In genomic region chr12:120181991-120182631, GRCh38 we compare ENCODE assay signal across 10 cellular contexts. TPM values are rescaled to one million over a fixed set of nuclear protein-coding genes. Genes with fewer than 3 reads are reported as not detected.
A peak's percentile ranks its signal among the peaks of the same experiment; 100 is the strongest.
DNase-seq lines count a peak whose midpoint lies in the region; ATAC-seq, FAIRE-seq and TF ChIP-seq lines count a peak whose summit lies in the region.
"Had no signal": no experiment of that assay in that cellular context is flagged by ENCODE, and none has a peak within 500 bp of the region (broad histone marks: within the 10 kb centered on the region; RNA-seq: fewer than 3 reads in every experiment).

No MANE protein-coding gene starts in this region.

- TF ChIP-seq CTCF in Caco-2 (IDR thresholded peaks at IDR 0.05; ENCODE audit: insufficient read depth in 1 of 2, low read depth in 1 of 2, low read length in 1 of 2, severe bottlenecking in 1 of 2, unreplicated experiment in 1 of 2) (no peak), GM12878 (IDR thresholded peaks at IDR 0.05 in 2 of 3, conservative IDR thresholded peaks at IDR 0.05 in 1 of 3; ENCODE audit: control insufficient read depth in 2 of 3, extremely low read depth in 1 of 3, insufficient read depth in 1 of 3, low read depth in 3 of 3, low read length in 3 of 3) (0 out of 6 replicates have a peak, but pooled peaks of 1 of the 3 experiments have one; percentile 3), HepG2 (CRISPR knock-in tag; IDR thresholded peaks at IDR 0.05) (no peak)

- WGBS in GM12878 (ENCODE audit: insufficient coverage, insufficient replicate concordance, low lambda C conversion rate, missing lambda C conversion rate), result 96% methylated on average over 8 of the region's 8 CpGs
- WGBS in HepG2 (ENCODE audit: low lambda C conversion rate), result 70% methylated on average over 5 of the region's 8 CpGs

- intact Hi-C loops in Caco-2 (cut with micrococcal nuclease; ENCODE audit: unreplicated experiment) (no loop called here), GM12878 (cut with micrococcal nuclease; ENCODE audit: unreplicated experiment) (no loop called here), HepG2 (cut with micrococcal nuclease; ENCODE audit: unreplicated experiment) (loop anchor here (10.0 kb wide), 1 partner anchor 57 kb away; no protein-coding TSS in a partner anchor)

- H3K27me3 Mint-ChIP-seq in Caco-2 (ENCODE audit: insufficient read depth, unreplicated experiment), result no peaks in the 10 kb centered on the region
- H3K27me3 Mint-ChIP-seq: CD4-positive, alpha-beta T cell had no signal

- CTCF ChIA-PET in Caco-2 (lab: Charles Lee), result interaction anchor here (0.6 to 1.7 kb wide), 5 partner anchors 9 to 1710 kb away, joined by 3 to 14 read pairs (median 4); partner anchors contain the start of gene RPLP0
- CTCF ChIA-PET in GM12878 (lab: Yijun Ruan, JAX), result interaction anchor here (0.6 to 1.2 kb wide), 2 partner anchors 15 to 173 kb away, joined by 3 to 5 read pairs; no protein-coding TSS in a partner anchor
- CTCF ChIA-PET in HepG2 (lab: Yijun Ruan, JAX; ENCODE audit: low intra/inter-chr PET ratio, low total read pairs), result no interaction called here

- H3K9ac ChIP-seq in GM12878 (ENCODE audit: control insufficient read depth, insufficient read depth, low read length) (no peak overlapping the region), HepG2 (ENCODE audit: insufficient read depth, low read depth, low read length) (no peak overlapping the region)

- H3K27me3 ChIP-seq in Caco-2 (replicated peaks; ENCODE audit: control insufficient read depth, insufficient read depth, low read length) (no peaks in the 10 kb centered on the region), GM12878 (replicated peaks in 1 of 2; ENCODE audit: control insufficient read depth in 2 of 2, insufficient read depth in 2 of 2, low read length in 1 of 2) (no peaks in the 10 kb centered on the region), HepG2 (ENCODE audit: control insufficient read depth in 1 of 2, insufficient read depth in 2 of 2, low read length in 2 of 2) (no peaks in the 10 kb centered on the region)

- TF ChIP-seq RAD21 in GM12878 (IDR thresholded peaks at IDR 0.05; ENCODE audit: insufficient read depth, low read depth, low read length) (no peak), HepG2 (CRISPR knock-in tag; IDR thresholded peaks at IDR 0.05) (no peak)

- no TSS peak for BruUV-seq in Caco-2 (replicated peaks; lab: Mats Ljungman, UMichigan)
- BruUV-seq in GM12878 (replicated peaks; lab: Mats Ljungman, UMichigan), result TSS peak; percentile 26
- BruUV-seq in HepG2 (replicated peaks; lab: Mats Ljungman, UMichigan), result no TSS peak

- H3K36me3 ChIP-seq in Caco-2 (ENCODE audit: control insufficient read depth, insufficient read depth, low read length), result peaks cover 9% of the 10 kb centered on the region
- H3K36me3 ChIP-seq in GM12878 (ENCODE audit: control insufficient read depth in 2 of 2, insufficient read depth in 2 of 2, low read length in 1 of 2), result peaks cover 42 to 54% of the 10 kb centered on the region in 2 experiments
- peaks cover 41 to 76% of the 10 kb centered on the region in 2 experiments for H3K36me3 ChIP-seq in HepG2 (replicated peaks in 1 of 2; ENCODE audit: control insufficient read depth in 1 of 2, insufficient read depth in 2 of 2, low read length in 2 of 2)

- peaks cover 12% of the 10 kb centered on the region for H3K4me1 ChIP-seq in Caco-2
- peaks cover 10% of the 10 kb centered on the region; the same call in 1 of the 2 replicates for H3K4me1 ChIP-seq in GM12878 (ENCODE audit: control insufficient read depth, insufficient read depth, low read length)
- peaks cover 36% of the 10 kb centered on the region for H3K4me1 ChIP-seq in HepG2 (ENCODE audit: insufficient read depth, low read length)

- RAD21 ChIA-PET in GM12878 (lab: Charles Lee; ENCODE audit: unreplicated experiment), result interaction anchor here (0.6 kb wide), 1 partner anchor 20 kb away, joined by 3 read pairs; no protein-coding TSS in a partner anchor

- TF ChIP-seq EP300 in GM12878 (IDR thresholded peaks at IDR 0.05; ENCODE audit: borderline replicate concordance in 1 of 2, control insufficient read depth in 1 of 2, low read depth in 2 of 2, low read length in 2 of 2) (no peak), HepG2 (IDR thresholded peaks at IDR 0.05; ENCODE audit: low read depth in 2 of 2, low read length in 2 of 2) (no peak), HepG2 (CRISPR knock-in tag; IDR thresholded peaks at IDR 0.05; ENCODE audit: borderline replicate concordance) (no peak)

- H3K79me2 ChIP-seq in GM12878 (ENCODE audit: control insufficient read depth, insufficient read depth, low read length), result peaks cover 9% of the 10 kb centered on the region
- peaks cover 24% of the 10 kb centered on the region for H3K79me2 ChIP-seq in HepG2 (ENCODE audit: insufficient read depth, low read length)

- H3K4me2 ChIP-seq in GM12878 (ENCODE audit: control insufficient read depth, insufficient read depth), result no peak overlapping the region
- H3K4me2 ChIP-seq in HepG2 (ENCODE audit: low read depth, low read length), result no peak overlapping the region

- H3K9me3 Mint-ChIP-seq in Caco-2 (ENCODE audit: unreplicated experiment), result no peaks in the 10 kb centered on the region
- H3K9me3 Mint-ChIP-seq: CD4-positive, alpha-beta T cell had no signal

- in situ Hi-C loops in GM12878 (cut with MboI), result no loop called here
- in situ Hi-C loops in HepG2 (cut with HindIII; ENCODE audit: extremely low pct_ligation_motif_present, low pct_unique_long_range_greater_than_20kb), result no loop called here

- H3K4me3 ChIP-seq in Caco-2 (ENCODE audit: low read depth, low read length) (no peak overlapping the region), GM12878 (no peak overlapping the region), HepG2 (replicated peaks in 1 of 3; ENCODE audit: insufficient read depth in 1 of 3, low read depth in 2 of 3, low read length in 3 of 3) (no peak overlapping the region)

- H3K27ac ChIP-seq in GM12878 (ENCODE audit: control insufficient read depth, insufficient read depth) (peak overlapping the region; percentile 14), HepG2 (ENCODE audit: extremely low read length, insufficient read depth, low read length) (peak overlapping the region; percentile 54)

- peaks cover 93% of the 10 kb centered on the region for H3K36me3 Mint-ChIP-seq in Caco-2 (ENCODE audit: insufficient read depth, unreplicated experiment)

- H2AFZ ChIP-seq in GM12878 (ENCODE audit: control insufficient read depth, low read depth, low read length) (no peak overlapping the region), HepG2 (ENCODE audit: low read length) (no peak overlapping the region)

- peak overlapping the region; percentile 59 for H3K27ac Mint-ChIP-seq in Caco-2 (ENCODE audit: unreplicated experiment)
- H3K27ac Mint-ChIP-seq: CD4-positive, alpha-beta T cell had no signal

- FAIRE-seq in GM12878 (lab: Jason Lieb, UNC) (no peak), HepG2 (lab: Jason Lieb, UNC) (peak; percentile 54)

- POLR2A ChIA-PET in Caco-2 (lab: Charles Lee) (interaction anchor here (0.5 to 1.2 kb wide), 8 partner anchors 14 to 656 kb away, joined by 3 to 42 read pairs (median 6); partner anchors contain the start of genes RNU4-2 and RPLP0), GM12878 (lab: Charles Lee) (no interaction called here), HepG2 (lab: Yijun Ruan, JAX) (interaction anchor here (0.7 to 3.0 kb wide), 11 partner anchors 9 to 927 kb away, joined by 3 to 54 read pairs (median 4); partner anchors contain the start of genes RNU4-2 and RPLP0)

- peaks cover 13% of the 10 kb centered on the region for H3K4me1 Mint-ChIP-seq in Caco-2 (ENCODE audit: low read depth, unreplicated experiment)

- no peak for TF ChIP-seq POLR2A in GM12878 (IDR thresholded peaks at IDR 0.05; ENCODE audit: low read depth, low read length)
- TF ChIP-seq POLR2A in HepG2 (IDR thresholded peaks at IDR 0.05; ENCODE audit: insufficient read depth in 1 of 2, low read depth in 2 of 2, low read length in 2 of 2), result no peak

- ATAC-seq in GM12878, result peak; percentile 64
- peak; percentile 89 for ATAC-seq in HepG2
- ATAC-seq in HG03432 (IDR thresholded peaks at IDR 0.05; ENCODE audit: unreplicated experiment), result no peak
- no peak for ATAC-seq in HG03159 (IDR thresholded peaks at IDR 0.05; ENCODE audit: unreplicated experiment)
- ATAC-seq: left colon had no signal

- H4K20me1 ChIP-seq in GM12878 (ENCODE audit: control insufficient read depth, insufficient read depth) (no peaks in the 10 kb centered on the region), HepG2 (ENCODE audit: insufficient read depth, low read length) (peaks cover 29% of the 10 kb centered on the region)

- DNase-seq in Caco-2, result peak; percentile 75 to 76
- peak; percentile 45 for DNase-seq in HuH-7.5 (ENCODE audit: low spot score)
- no peak for DNase-seq in GM12878 (ENCODE audit: low read depth, low spot score)
- DNase-seq in HepG2 (ENCODE audit: low spot score), result peak; percentile 63
- DNase-seq in SIG-M5 treated with dmso at 0.1 percent for 504 hours (lab: John Stamatoyannopoulos, UW; ENCODE audit: unreplicated experiment), result no peak
- DNase-seq in medulla oblongata (ENCODE audit: extremely low spot score), result no peak
- DNase-seq: CD4-positive, alpha-beta T cell; left colon had no signal

- H3K9me3 ChIP-seq in Caco-2 (no peaks in the 10 kb centered on the region), GM12878 (replicated peaks; ENCODE audit: control insufficient read depth, insufficient read depth, low read length) (no peaks in the 10 kb centered on the region), HepG2 (ENCODE audit: low read length) (no peaks in the 10 kb centered on the region)

- no peak overlapping the region for H3K4me3 Mint-ChIP-seq in Caco-2 (ENCODE audit: unreplicated experiment)
- H3K4me3 Mint-ChIP-seq: CD4-positive, alpha-beta T cell had no signal

- SMC1A ChIA-PET in GM12878 (lab: Charles Lee; ENCODE audit: uncharacterized antibody, unreplicated experiment), result interaction anchor here (0.6 to 1.4 kb wide), 2 partner anchors 19 to 49 kb away, joined by 3 to 4 read pairs; partner anchors contain the start of gene RPLP0

RNA-seq across cellular contexts. Expression of gene GCN1, which starts 12.4 kb away (rescaled TPM):
- total RNA-seq in Caco-2 (2022), result 154 and 171 TPM in 2 replicates
- total RNA-seq in GM12878 (2013; cell fraction: nucleolus; rRNA removed), result 380 and 510 TPM in 2 replicates
- 89.6 and 90.7 TPM in 2 replicates for total RNA-seq in GM12878 (2014; rRNA removed)
- 41.6 and 43.8 TPM in 2 replicates for total RNA-seq in GM12878 (2014; rRNA removed; fragmentation: Illumina TruSeq; extraction: Trizol)
- 137 and 150 TPM in 2 replicates for total RNA-seq in GM12878 (2021)
- 53.5 TPM for polyA plus RNA-seq in GM12878 (2011; ENCODE audit: low read depth)
- polyA plus RNA-seq in GM12878 (2011; rRNA removed), result 22.8 and 39.8 TPM in 2 replicates
- polyA plus RNA-seq in GM12878 (2011; cell fraction: cytosol; rRNA removed), result 40.6 and 52.3 TPM in 2 replicates
- polyA plus RNA-seq in GM12878 (2011; cell fraction: nucleus; rRNA removed), result 433 and 567 TPM in 2 replicates
- 49.9 and 56.2 TPM in 2 replicates for polyA plus RNA-seq in GM12878 (2012)
- 40.8 and 54.4 TPM in 2 replicates for polyA plus RNA-seq in GM12878 (2014; fragmentation: Illumina TruSeq; extraction: Trizol)
- polyA plus RNA-seq in GM12878 (2014; fragmentation: Nextera tagmentation; extraction: Ambion mirVana), result 10 to 100 TPM; 10.8 to 12.1 TPM
- polyA plus RNA-seq in GM12878 (2014; rRNA removed), result 95.3 and 102 TPM in 2 replicates
- 10 to 100 TPM; 62.2 to 65.1 TPM for polyA plus RNA-seq in GM12878 (2016; fragmentation: Nextera tagmentation; extraction: Ambion mirVana)
- polyA minus RNA-seq in GM12878 (2011; rRNA and poly(A)+ RNA removed), result 131 and 147 TPM in 2 replicates
- polyA minus RNA-seq in GM12878 (2011; cell fraction: cytosol; rRNA and poly(A)+ RNA removed), result 50.5 and 61.8 TPM in 2 replicates
- 129 and 222 TPM in 2 replicates for polyA minus RNA-seq in GM12878 (2011; cell fraction: nucleus; rRNA and poly(A)+ RNA removed)
- 66.7 and 83.0 TPM in 2 replicates for total RNA-seq in HepG2 (2016; rRNA removed; fragmentation: Illumina TruSeq; extraction: Trizol)
- 59.7 and 67.2 TPM in 2 replicates for total RNA-seq in HepG2 (2016; cell fraction: cytosol; rRNA removed; fragmentation: Illumina TruSeq; extraction: Trizol; ENCODE audit: low read depth)
- total RNA-seq in HepG2 (2016; cell fraction: insoluble cytoplasmic fraction; rRNA removed; fragmentation: Illumina TruSeq; extraction: Trizol), result 56.9 and 87.0 TPM in 2 replicates
- total RNA-seq in HepG2 (2016; cell fraction: membrane; rRNA removed; fragmentation: Illumina TruSeq; extraction: Trizol), result 19.6 and 22.1 TPM in 2 replicates
- 125 and 128 TPM in 2 replicates for total RNA-seq in HepG2 (2016; cell fraction: nucleus; rRNA removed; fragmentation: Illumina TruSeq; extraction: Trizol)
- 55.3 and 58.2 TPM in 2 replicates for polyA plus RNA-seq in HepG2 (2011; rRNA removed)
- 20.5 and 25.6 TPM in 2 replicates for polyA plus RNA-seq in HepG2 (2011; cell fraction: cytosol; rRNA removed)
- 394 and 725 TPM in 2 replicates for polyA plus RNA-seq in HepG2 (2011; cell fraction: nucleus; rRNA removed)
- polyA plus RNA-seq in HepG2 (2012), result 47.0 and 60.6 TPM in 2 replicates
- 1.8 and 2.1 TPM in 2 replicates for polyA plus RNA-seq in HepG2 (2016; cell fraction: cytosol; fragmentation: Illumina TruSeq; extraction: Trizol; ENCODE audit: low read depth)
- polyA plus RNA-seq in HepG2 (2016; cell fraction: insoluble cytoplasmic fraction; fragmentation: Illumina TruSeq; extraction: Trizol; ENCODE audit: low read depth), result 33.5 and 45.5 TPM in 2 replicates
- 4.1 and 5.4 TPM in 2 replicates for polyA plus RNA-seq in HepG2 (2016; cell fraction: membrane; fragmentation: Illumina TruSeq; extraction: Trizol; ENCODE audit: low read depth)
- polyA plus RNA-seq in HepG2 (2016; cell fraction: nucleus; fragmentation: Illumina TruSeq; extraction: Trizol; ENCODE audit: insufficient read depth, low read depth), result 177 and 198 TPM in 2 replicates
- polyA minus RNA-seq in HepG2 (2011; rRNA and poly(A)+ RNA removed; ENCODE audit: low replicate concordance), result 204 and 255 TPM in 2 replicates
- 59.8 and 61.6 TPM in 2 replicates for polyA minus RNA-seq in HepG2 (2011; cell fraction: cytosol; rRNA and poly(A)+ RNA removed)
- polyA minus RNA-seq in HepG2 (2011; cell fraction: nucleus; rRNA and poly(A)+ RNA removed), result 229 and 237 TPM in 2 replicates

RNA-seq across cellular contexts. Expression of gene RPLP0, which starts 18.8 kb away (rescaled TPM):
- total RNA-seq in Caco-2 (2022), result 2,379 and 2,383 TPM in 2 replicates
- 746 and 806 TPM in 2 replicates for total RNA-seq in GM12878 (2013; cell fraction: nucleolus; rRNA removed)
- total RNA-seq in GM12878 (2014; rRNA removed), result 6,095 and 6,267 TPM in 2 replicates
- total RNA-seq in GM12878 (2014; rRNA removed; fragmentation: Illumina TruSeq; extraction: Trizol), result 4,804 and 4,972 TPM in 2 replicates
- total RNA-seq in GM12878 (2021), result 4,342 and 4,473 TPM in 2 replicates
- polyA plus RNA-seq in GM12878 (2011; ENCODE audit: low read depth), result 10,931 TPM
- polyA plus RNA-seq in GM12878 (2011; rRNA removed), result 4,342 and 6,647 TPM in 2 replicates
- polyA plus RNA-seq in GM12878 (2011; cell fraction: cytosol; rRNA removed), result 11,436 and 11,538 TPM in 2 replicates
- 3,468 and 4,357 TPM in 2 replicates for polyA plus RNA-seq in GM12878 (2011; cell fraction: nucleus; rRNA removed)
- 6,488 and 7,133 TPM in 2 replicates for polyA plus RNA-seq in GM12878 (2012)
- polyA plus RNA-seq in GM12878 (2014; fragmentation: Illumina TruSeq; extraction: Trizol), result 4,326 and 6,258 TPM in 2 replicates
- polyA plus RNA-seq in GM12878 (2014; fragmentation: Nextera tagmentation; extraction: Ambion mirVana), result 1,000 to 10,000 TPM; 6,784 to 8,495 TPM
- 7,537 and 7,931 TPM in 2 replicates for polyA plus RNA-seq in GM12878 (2014; rRNA removed)
- polyA plus RNA-seq in GM12878 (2016; fragmentation: Nextera tagmentation; extraction: Ambion mirVana), result 1,000 to 10,000 TPM; 2,171 to 2,235 TPM
- polyA minus RNA-seq in GM12878 (2011; rRNA and poly(A)+ RNA removed), result 5,528 and 7,467 TPM in 2 replicates
- 1,348 and 1,626 TPM in 2 replicates for polyA minus RNA-seq in GM12878 (2011; cell fraction: cytosol; rRNA and poly(A)+ RNA removed)
- polyA minus RNA-seq in GM12878 (2011; cell fraction: nucleus; rRNA and poly(A)+ RNA removed), result 556 and 712 TPM in 2 replicates
- total RNA-seq in HepG2 (2016; rRNA removed; fragmentation: Illumina TruSeq; extraction: Trizol), result 2,915 and 3,025 TPM in 2 replicates
- total RNA-seq in HepG2 (2016; cell fraction: cytosol; rRNA removed; fragmentation: Illumina TruSeq; extraction: Trizol; ENCODE audit: low read depth), result 12,942 and 14,844 TPM in 2 replicates
- total RNA-seq in HepG2 (2016; cell fraction: insoluble cytoplasmic fraction; rRNA removed; fragmentation: Illumina TruSeq; extraction: Trizol), result 2,993 and 3,024 TPM in 2 replicates
- total RNA-seq in HepG2 (2016; cell fraction: membrane; rRNA removed; fragmentation: Illumina TruSeq; extraction: Trizol), result 11,359 and 11,757 TPM in 2 replicates
- total RNA-seq in HepG2 (2016; cell fraction: nucleus; rRNA removed; fragmentation: Illumina TruSeq; extraction: Trizol), result 1,126 and 1,259 TPM in 2 replicates
- polyA plus RNA-seq in HepG2 (2011; rRNA removed), result 5,570 and 6,229 TPM in 2 replicates
- 8,040 and 9,457 TPM in 2 replicates for polyA plus RNA-seq in HepG2 (2011; cell fraction: cytosol; rRNA removed)
- 2,511 and 2,559 TPM in 2 replicates for polyA plus RNA-seq in HepG2 (2011; cell fraction: nucleus; rRNA removed)
- 2,582 and 3,579 TPM in 2 replicates for polyA plus RNA-seq in HepG2 (2012)
- polyA plus RNA-seq in HepG2 (2016; cell fraction: cytosol; fragmentation: Illumina TruSeq; extraction: Trizol; ENCODE audit: low read depth), result 15,203 and 16,637 TPM in 2 replicates
- 2,845 and 2,926 TPM in 2 replicates for polyA plus RNA-seq in HepG2 (2016; cell fraction: insoluble cytoplasmic fraction; fragmentation: Illumina TruSeq; extraction: Trizol; ENCODE audit: low read depth)
- 10,153 and 10,714 TPM in 2 replicates for polyA plus RNA-seq in HepG2 (2016; cell fraction: membrane; fragmentation: Illumina TruSeq; extraction: Trizol; ENCODE audit: low read depth)
- 1,939 and 1,982 TPM in 2 replicates for polyA plus RNA-seq in HepG2 (2016; cell fraction: nucleus; fragmentation: Illumina TruSeq; extraction: Trizol; ENCODE audit: insufficient read depth, low read depth)
- 4,147 and 6,586 TPM in 2 replicates for polyA minus RNA-seq in HepG2 (2011; rRNA and poly(A)+ RNA removed; ENCODE audit: low replicate concordance)
- 1,238 and 1,297 TPM in 2 replicates for polyA minus RNA-seq in HepG2 (2011; cell fraction: cytosol; rRNA and poly(A)+ RNA removed)
- 657 and 805 TPM in 2 replicates for polyA minus RNA-seq in HepG2 (2011; cell fraction: nucleus; rRNA and poly(A)+ RNA removed)

Comparison
In these comparisons a context has a peak if more than half of its experiments do, and no peak if none do; other contexts are left out.
1. DNase-seq: peak in Caco-2 (2 of 2), HuH-7.5 (single experiment) and HepG2 (single experiment); none in GM12878 (single experiment), SIG-M5 treated with dmso at 0.1 percent for 504 hours (single experiment) and medulla oblongata (single experiment).
2. ATAC-seq: peak in GM12878 (single experiment) and HepG2 (single experiment); none in HG03432 (single experiment) and HG03159 (single experiment).